ENCODE assay signal across 8 cellular contexts in the genomic region with DNA sequence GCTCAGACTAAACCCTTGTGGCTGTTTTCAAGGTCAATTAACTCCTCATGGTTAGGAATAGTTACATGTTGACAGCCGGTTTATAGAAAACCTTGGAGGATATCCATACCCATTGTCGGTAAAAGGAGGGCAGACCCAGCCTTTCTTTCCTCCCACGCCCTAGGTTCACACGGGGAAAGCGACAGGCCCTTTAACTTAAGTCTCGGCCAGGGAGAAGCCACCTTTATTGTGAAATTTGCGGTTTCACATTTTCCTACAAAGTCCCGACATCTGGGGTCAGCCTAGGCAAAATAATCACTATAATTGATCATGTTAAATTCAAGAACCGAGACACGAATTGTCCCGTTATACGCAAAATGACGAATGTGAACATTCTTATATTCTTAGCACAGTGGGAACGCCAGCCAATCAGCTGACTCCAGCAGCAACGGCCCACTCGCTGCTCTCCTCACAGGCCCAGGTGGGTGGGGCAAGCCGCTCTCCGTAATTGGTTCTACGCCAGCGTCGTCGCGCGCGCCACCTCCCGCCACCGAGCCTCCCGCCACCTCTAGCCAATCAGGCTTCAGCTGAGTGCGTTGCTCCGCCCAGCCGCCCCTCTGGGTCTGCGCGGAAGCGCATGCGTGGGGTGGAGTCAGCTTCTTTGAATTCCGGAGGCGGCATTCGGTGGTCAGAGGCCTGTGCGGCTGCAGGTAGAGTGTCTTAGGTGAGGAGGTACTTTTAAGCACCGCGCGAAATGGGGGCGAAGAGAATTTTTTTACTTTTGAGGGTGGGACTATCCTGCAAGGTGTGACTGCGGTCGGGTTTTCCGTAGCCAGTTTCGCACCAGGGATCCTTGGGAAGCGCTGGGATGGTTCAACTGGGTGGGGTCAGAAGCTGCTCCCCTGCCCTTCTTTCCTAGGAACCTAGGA. TPM values are rescaled to one million over a fixed set of nuclear protein-coding genes. Genes with fewer than 3 reads are reported as not detected.
A peak's percentile ranks its signal among the peaks of the same experiment; 100 is the strongest.
DNase-seq lines count a peak whose midpoint lies in the region; ATAC-seq and TF ChIP-seq lines count a peak whose summit lies in the region.

A gene with protein sequence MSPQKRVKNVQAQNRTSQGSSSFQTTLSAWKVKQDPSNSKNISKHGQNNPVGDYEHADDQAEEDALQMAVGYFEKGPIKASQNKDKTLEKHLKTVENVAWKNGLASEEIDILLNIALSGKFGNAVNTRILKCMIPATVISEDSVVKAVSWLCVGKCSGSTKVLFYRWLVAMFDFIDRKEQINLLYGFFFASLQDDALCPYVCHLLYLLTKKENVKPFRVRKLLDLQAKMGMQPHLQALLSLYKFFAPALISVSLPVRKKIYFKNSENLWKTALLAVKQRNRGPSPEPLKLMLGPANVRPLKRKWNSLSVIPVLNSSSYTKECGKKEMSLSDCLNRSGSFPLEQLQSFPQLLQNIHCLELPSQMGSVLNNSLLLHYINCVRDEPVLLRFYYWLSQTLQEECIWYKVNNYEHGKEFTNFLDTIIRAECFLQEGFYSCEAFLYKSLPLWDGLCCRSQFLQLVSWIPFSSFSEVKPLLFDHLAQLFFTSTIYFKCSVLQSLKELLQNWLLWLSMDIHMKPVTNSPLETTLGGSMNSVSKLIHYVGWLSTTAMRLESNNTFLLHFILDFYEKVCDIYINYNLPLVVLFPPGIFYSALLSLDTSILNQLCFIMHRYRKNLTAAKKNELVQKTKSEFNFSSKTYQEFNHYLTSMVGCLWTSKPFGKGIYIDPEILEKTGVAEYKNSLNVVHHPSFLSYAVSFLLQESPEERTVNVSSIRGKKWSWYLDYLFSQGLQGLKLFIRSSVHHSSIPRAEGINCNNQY (plus strand): TSS at position 659 of the 908 bp plus-strand sequence. CDS start 2,867 bp downstream, outside the sequence.

- no peaks in the 10 kb centered on the region for H3K36me3 Mint-ChIP-seq in activated T-cell treated with anti-CD3 and anti-CD28 coated beads, Interleukin-2, amount 50 U/mL, for 4 hours (ENCODE audit: insufficient read depth)

- peak within 1 kb of the TSS; percentile 69 for H2AFZ ChIP-seq in KMS-11 (ENCODE audit: low read depth)

- TSS peak; percentile 96 for BruUV-seq in Panc1 (replicated peaks; lab: Mats Ljungman, UMichigan)

- WGBS in esophagus, 2 donors, result 1 to 37% methylated on average over 48 of the region's 48 CpGs

- H3K4me1 ChIP-seq in KMS-11 (ENCODE audit: low read depth, poor library complexity, severe bottlenecking) (peaks cover 17% of the 10 kb centered on the region), Panc1 (ENCODE audit: control insufficient read depth, insufficient read depth, low read length) (peaks cover 14% of the 10 kb centered on the region; the same call in 1 of the 2 replicates), esophagus (ENCODE audit: control insufficient read depth in 2 of 2, insufficient read depth in 2 of 2, low read length in 1 of 2) (no peaks in the 10 kb centered on the region), mucosa of rectum (ENCODE audit: control insufficient read depth in 2 of 2, insufficient read depth in 2 of 2, low read length in 2 of 2) (no peaks in the 10 kb centered on the region)

- no peaks in the 10 kb centered on the region for H3K27me3 ChIP-seq in KMS-11 (ENCODE audit: insufficient read depth, low read depth)
- no peaks in the 10 kb centered on the region for H3K27me3 ChIP-seq in Panc1 (ENCODE audit: control insufficient read depth, insufficient read depth, low read length)
- peaks cover 0 to 2% of the 10 kb centered on the region in 2 donors for H3K27me3 ChIP-seq in esophagus (ENCODE audit: control insufficient read depth in 1 of 2, insufficient read depth in 2 of 2, low read length in 2 of 2)
- peaks cover 0 to 3% of the 10 kb centered on the region in 2 donors for H3K27me3 ChIP-seq in mucosa of rectum (ENCODE audit: control insufficient read depth in 2 of 2, insufficient read depth in 2 of 2, low read length in 2 of 2)

- CTCF ChIA-PET in Panc1 (lab: Charles Lee), result interaction anchor here (0.6 kb wide), 1 partner anchor 38 kb away, joined by 3 read pairs; no protein-coding TSS in a partner anchor

- in situ Hi-C loops in Panc1 (cut with HindIII; ENCODE audit: low pct_unique_long_range_greater_than_20kb, low sequenced_read_pairs), result no loop called here

- peak within 1 kb of the TSS; percentile 82 for H3K4me3 Mint-ChIP-seq in activated T-cell treated with anti-CD3 and anti-CD28 coated beads, Interleukin-2, amount 50 U/mL, for 4 hours

- H3K9me3 Mint-ChIP-seq in activated T-cell treated with anti-CD3 and anti-CD28 coated beads, Interleukin-2, amount 50 U/mL, for 4 hours, result no peaks in the 10 kb centered on the region

- no peaks in the 10 kb centered on the region for H3K9me3 ChIP-seq in Panc1 (ENCODE audit: control insufficient read depth, insufficient read depth, low read depth, low read length)
- H3K9me3 ChIP-seq in esophagus (ENCODE audit: control insufficient read depth in 2 of 2, insufficient read depth in 1 of 2, low read depth in 1 of 2, low read length in 1 of 2), result no peaks in the 10 kb centered on the region
- no peaks in the 10 kb centered on the region for H3K9me3 ChIP-seq in mucosa of rectum (ENCODE audit: control insufficient read depth in 2 of 2, low read length in 2 of 2)

- H3K4me3 ChIP-seq in KMS-11 (IDR thresholded peaks at IDR 0.05; ENCODE audit: insufficient read depth, low read depth, low read length) (no peak within 1 kb of the TSS), Panc1 (ENCODE audit: low read depth in 2 of 2, low read length in 2 of 2) (peak within 1 kb of the TSS; percentile 76 to 98), esophagus (ENCODE audit: low read depth in 1 of 2, low read length in 2 of 2) (peak within 1 kb of the TSS; percentile 42 to 49), mucosa of rectum (ENCODE audit: low read length in 2 of 2) (peak within 1 kb of the TSS; percentile 67 to 83)

- H3K27me3 Mint-ChIP-seq in activated T-cell treated with anti-CD3 and anti-CD28 coated beads, Interleukin-2, amount 50 U/mL, for 4 hours (ENCODE audit: low read depth), result no peaks in the 10 kb centered on the region

- intact Hi-C loops in Panc1 (cut with micrococcal nuclease; ENCODE audit: unreplicated experiment), result no loop called here

- peak; percentile 85 for DNase-seq in DMS79 treated with DMSO at 0.1 percent for 48 hours (lab: John Stamatoyannopoulos, UW)
- peak; percentile 81 for DNase-seq in Panc1 (ENCODE audit: low read depth, low spot score)
- peak; percentile 90 for DNase-seq in activated T-cell treated with anti-CD3 and anti-CD28 coated beads, Interleukin-2, amount 50 U/mL, for 4 hours
- peak; percentile 69 to 84 for DNase-seq in stimulated activated CD8-positive, alpha-beta memory T cell treated with anti-CD3 and anti-CD28 coated beads, Interleukin-4, amount 100 ng/mL, for 4 hours (ENCODE audit: low read depth in 2 of 2, low spot score in 1 of 2)

- TF ChIP-seq CTCF in KMS-11 (conservative IDR thresholded peaks at IDR 0.05; ENCODE audit: low read depth, low read length), result no peak
- TF ChIP-seq CTCF in Panc1 (IDR thresholded peaks at IDR 0.05), result no peak

- H3K4me1 Mint-ChIP-seq in activated T-cell treated with anti-CD3 and anti-CD28 coated beads, Interleukin-2, amount 50 U/mL, for 4 hours (ENCODE audit: low read depth), result peaks cover 11% of the 10 kb centered on the region

- no peaks in the 10 kb centered on the region for H4K20me1 ChIP-seq in KMS-11 (ENCODE audit: insufficient read depth)

- ATAC-seq in GM21786 (IDR thresholded peaks at IDR 0.05; ENCODE audit: unreplicated experiment), result peak; percentile 99
- peak; percentile 99 for ATAC-seq in Panc1
- ATAC-seq in activated T-cell treated with anti-CD3 and anti-CD28 coated beads, Interleukin-2, amount 50 U/mL, for 4 hours, result peak; percentile 100

- peaks cover 10% of the 10 kb centered on the region; the same call in 1 of the 2 replicates for H3K79me2 ChIP-seq in KMS-11 (ENCODE audit: insufficient read depth, low read depth)

- POLR2A ChIA-PET in Panc1 (lab: Charles Lee), result interaction anchor here (0.6 kb wide), 2 partner anchors 21 to 59 kb away, joined by 3 to 5 read pairs; no protein-coding TSS in a partner anchor

- peak within 1 kb of the TSS; percentile 36; the same call in 1 of the 2 replicates for H3K27ac ChIP-seq in KMS-11
- H3K27ac ChIP-seq in Panc1 (ENCODE audit: low read length), result peak within 1 kb of the TSS; percentile 92
- peak within 1 kb of the TSS; percentile 53 to 79 for H3K27ac ChIP-seq in esophagus (ENCODE audit: low read depth in 2 of 2, low read length in 1 of 2)
- peak within 1 kb of the TSS; percentile 46 to 65 for H3K27ac ChIP-seq in mucosa of rectum (ENCODE audit: low read depth in 2 of 2, low read length in 2 of 2)

- no peaks in the 10 kb centered on the region for H3K36me3 ChIP-seq in KMS-11 (ENCODE audit: insufficient read depth)
- H3K36me3 ChIP-seq in Panc1 (ENCODE audit: control insufficient read depth, insufficient read depth, low read length), result 0 out of 2 replicates have a peak, but pooled peaks cover 6% of the 10 kb centered on the region
- H3K36me3 ChIP-seq in esophagus (ENCODE audit: control insufficient read depth in 2 of 2, insufficient read depth in 2 of 2, low read length in 1 of 2), result no peaks in the 10 kb centered on the region
- no peaks in the 10 kb centered on the region for H3K36me3 ChIP-seq in mucosa of rectum (ENCODE audit: control insufficient read depth in 2 of 2, insufficient read depth in 2 of 2, low read length in 2 of 2)

- H3K9ac ChIP-seq in KMS-11, result peak within 1 kb of the TSS; percentile 34; the same call in 1 of the 2 replicates
- peak within 1 kb of the TSS; percentile 54 to 71 for H3K9ac ChIP-seq in mucosa of rectum (ENCODE audit: low read depth in 1 of 2, low read length in 2 of 2)

- H3K4me2 ChIP-seq in KMS-11, result peak within 1 kb of the TSS; percentile 77

RNA-seq across cellular contexts. Expression of the gene that starts here (rescaled TPM):
- total RNA-seq in Panc1 (2021; ENCODE audit: unreplicated experiment), result 36.9 TPM
- polyA plus RNA-seq in Panc1 (2012; ENCODE audit: insufficient read length), result 8.6 TPM
- total RNA-seq in activated T-cell treated with anti-CD3 and anti-CD28 coated beads, Interleukin-2, amount 50 U/mL, for 4 hours, result 1 to 10 TPM; 2.8 to 3.3 (median 3.0) TPM
- 1 to 10 TPM; 1.0 to 1.5 TPM for polyA plus RNA-seq in esophagus

Comparison
In these comparisons a context has a peak if more than half of its experiments do, and no peak if none do; other contexts are left out.
1. H3K27ac ChIP-seq: peak in every context shown above with its lines; median percentile 92 in Panc1; 66 in esophagus; 56 in mucosa of rectum; 36 in KMS-11.